In the genomic region with DNA sequence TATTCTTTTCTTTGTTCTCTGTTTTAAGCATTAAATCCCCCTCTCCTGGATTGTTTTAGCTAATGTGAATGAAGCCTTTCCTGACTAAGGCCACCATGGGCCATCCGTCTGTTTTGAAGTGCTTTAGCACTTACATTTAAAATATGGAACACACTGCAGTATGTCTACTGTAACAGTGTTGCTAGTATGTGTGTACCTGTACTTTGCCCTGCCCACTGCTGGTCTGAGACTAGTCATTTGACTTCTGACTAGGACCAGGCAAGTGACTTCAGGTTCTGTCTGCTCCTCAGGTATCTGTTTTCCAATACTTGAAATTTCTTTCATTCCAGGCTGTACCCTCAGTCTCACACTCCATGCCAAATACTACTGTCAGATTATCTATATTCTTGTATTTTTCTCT, we compare ENCODE assay signal across 1 cellular context.
A peak's percentile ranks its signal among the peaks of the same experiment; 100 is the strongest.
TF ChIP-seq lines count a peak whose summit lies in the region.

No MANE protein-coding gene starts in this region.

TF ChIP-seq in K562, 482 proteins besides CTCF, POLR2A, EP300 and RAD21:
- TF ChIP-seq, protein P1, sequence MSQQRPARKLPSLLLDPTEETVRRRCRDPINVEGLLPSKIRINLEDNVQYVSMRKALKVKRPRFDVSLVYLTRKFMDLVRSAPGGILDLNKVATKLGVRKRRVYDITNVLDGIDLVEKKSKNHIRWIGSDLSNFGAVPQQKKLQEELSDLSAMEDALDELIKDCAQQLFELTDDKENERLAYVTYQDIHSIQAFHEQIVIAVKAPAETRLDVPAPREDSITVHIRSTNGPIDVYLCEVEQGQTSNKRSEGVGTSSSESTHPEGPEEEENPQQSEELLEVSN (IDR thresholded peaks at IDR 0.05; ENCODE audit: borderline replicate concordance in 1 of 2, extremely low read depth in 1 of 2, insufficient read depth in 1 of 2, insufficient read length in 1 of 2, low read depth in 1 of 2, low read length in 1 of 2, poor library complexity in 1 of 2, severe bottlenecking in 1 of 2): no peak
- TF ChIP-seq, protein P2, sequence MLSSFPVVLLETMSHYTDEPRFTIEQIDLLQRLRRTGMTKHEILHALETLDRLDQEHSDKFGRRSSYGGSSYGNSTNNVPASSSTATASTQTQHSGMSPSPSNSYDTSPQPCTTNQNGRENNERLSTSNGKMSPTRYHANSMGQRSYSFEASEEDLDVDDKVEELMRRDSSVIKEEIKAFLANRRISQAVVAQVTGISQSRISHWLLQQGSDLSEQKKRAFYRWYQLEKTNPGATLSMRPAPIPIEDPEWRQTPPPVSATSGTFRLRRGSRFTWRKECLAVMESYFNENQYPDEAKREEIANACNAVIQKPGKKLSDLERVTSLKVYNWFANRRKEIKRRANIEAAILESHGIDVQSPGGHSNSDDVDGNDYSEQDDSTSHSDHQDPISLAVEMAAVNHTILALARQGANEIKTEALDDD (IDR thresholded peaks at IDR 0.05): peak; percentile 29; the same call in 1 of the 2 replicates
TF ChIP-seq in K562: peak in this region for 1.
